Comparison of ENCODE assay signal across 8 cellular contexts in the genomic region with DNA sequence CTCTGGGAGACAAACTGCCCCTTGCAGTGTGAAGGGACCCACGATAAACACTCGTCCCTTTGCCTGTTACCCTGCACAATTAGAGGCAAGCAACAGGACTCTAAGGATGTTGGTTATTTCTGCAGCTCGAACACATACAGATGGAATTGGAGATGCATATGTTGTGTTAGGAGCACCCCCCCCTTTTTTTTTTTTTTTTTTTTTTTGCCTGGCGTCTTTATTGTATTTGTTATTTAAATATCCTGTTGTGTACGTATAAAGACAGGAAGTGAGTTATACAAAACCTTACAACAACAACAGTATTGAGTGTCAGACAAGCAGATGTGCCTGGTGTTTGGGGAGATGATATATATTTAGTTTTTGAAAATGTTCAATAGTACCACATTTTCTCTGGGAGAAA. TPM values are rescaled to one million over a fixed set of nuclear protein-coding genes. Genes with fewer than 3 reads are reported as not detected.
A peak's percentile ranks its signal among the peaks of the same experiment; 100 is the strongest.
DNase-seq lines count a peak whose midpoint lies in the region; ATAC-seq and TF ChIP-seq lines count a peak whose summit lies in the region.

No MANE protein-coding gene starts in this region.

- H3K27me3 ChIP-seq in dorsolateral prefrontal cortex, result peaks cover 0 to 64% (median 14%) of the 10 kb centered on the region in 45 donors

- peaks cover 1% of the 10 kb centered on the region for H3K9me3 Mint-ChIP-seq in neural crest cell

- TF ChIP-seq CTCF in dorsolateral prefrontal cortex (IDR thresholded peaks at IDR 0.05 in 54 of 56, conservative IDR thresholded peaks at IDR 0.05 in 2 of 56; ENCODE audit: low read depth in 1 of 56, partially characterized antibody in 56 of 56), result no peak
- TF ChIP-seq CTCF in neural crest cell (conservative IDR thresholded peaks at IDR 0.05), result no peak

- H3K27me3 Mint-ChIP-seq in neural crest cell (ENCODE audit: low read depth), result no peaks in the 10 kb centered on the region

- peaks cover 51% of the 10 kb centered on the region for H3K4me1 Mint-ChIP-seq in neural crest cell

- H3K4me3 Mint-ChIP-seq in neural crest cell, result peak overlapping the region; percentile 88

- H3K27ac Mint-ChIP-seq in neural crest cell (ENCODE audit: unreplicated experiment), result peak overlapping the region; percentile 95

- H3K36me3 Mint-ChIP-seq in neural crest cell (ENCODE audit: low read depth), result no peaks in the 10 kb centered on the region

- ATAC-seq in HG03378 (IDR thresholded peaks at IDR 0.05; ENCODE audit: unreplicated experiment), result no peak

- peak overlapping the region in 52 of 59 donors; percentile 2 to 60 (median 40) for H3K4me3 ChIP-seq in dorsolateral prefrontal cortex

- DNase-seq in DMS153 treated with DMSO at 0.1 percent for 48 hours (lab: John Stamatoyannopoulos, UW; ENCODE audit: unreplicated experiment), result peak; percentile 69
- peak; percentile 65 for DNase-seq in NCI-H1092 (lab: John Stamatoyannopoulos, UW)
- no peak for DNase-seq in dorsolateral prefrontal cortex
- no peak for DNase-seq in neural crest cell (ENCODE audit: low read depth, low spot score)
- no peak for DNase-seq in COLO829 (ENCODE audit: low spot score)
- no peak for DNase-seq in DMS79 treated with DMSO at 0.1 percent for 48 hours (lab: John Stamatoyannopoulos, UW)
- DNase-seq in ureter (ENCODE audit: low spot score), result no peak

- intact Hi-C loops in dorsolateral prefrontal cortex (cut with DNase I), result no loop called here

- H3K27ac ChIP-seq in dorsolateral prefrontal cortex, result peak overlapping the region in 7 of 59 donors; percentile 11 to 58 (median 31)

RNA-seq across cellular contexts. Expression of a gene that starts 23.0 kb away (rescaled TPM):
- total RNA-seq in dorsolateral prefrontal cortex (10 to 100 TPM; 11.2 to 62.4 (median 28.3) TPM), neural crest cell (90.7 and 91.2 TPM in 2 replicates), ureter (75.6 TPM)

Comparison
In these comparisons a context has a peak if more than half of its experiments do, and no peak if none do; other contexts are left out.
1. DNase-seq: peak in DMS153 treated with DMSO at 0.1 percent for 48 hours (single experiment) and NCI-H1092 (single experiment); none in dorsolateral prefrontal cortex (0 of 10), neural crest cell (single experiment), COLO829 (single experiment), DMS79 treated with DMSO at 0.1 percent for 48 hours (single experiment) and ureter (single experiment).